In genomic region chr12:101634724-101635123, GRCh38 we compare ENCODE assay signal across 11 cellular contexts. TPM values are rescaled to one million over a fixed set of nuclear protein-coding genes. Genes with fewer than 3 reads are reported as not detected.
DNase-seq lines count a peak whose midpoint lies in the region; ATAC-seq and TF ChIP-seq lines count a peak whose summit lies in the region.
"Had no signal": no experiment of that assay in that cellular context is flagged by ENCODE, and none has a peak within 500 bp of the region (broad histone marks: within the 10 kb centered on the region; RNA-seq: fewer than 3 reads in every experiment).

No MANE protein-coding gene starts in this region.

- ATAC-seq in GM18498 (IDR thresholded peaks at IDR 0.05; ENCODE audit: unreplicated experiment) (peak; percentile 98), GM21360 (IDR thresholded peaks at IDR 0.05; ENCODE audit: unreplicated experiment) (peak; percentile 96), HG03103 (IDR thresholded peaks at IDR 0.05; ENCODE audit: low read depth, unreplicated experiment) (peak; percentile 94), T-helper 17 cell (peak; percentile 57)
- no peak for ATAC-seq in CD4-positive, alpha-beta T cell (ENCODE audit: poor library complexity)

- no peaks in the 10 kb centered on the region for H3K27me3 ChIP-seq in CD4-positive, alpha-beta T cell (ENCODE audit: control insufficient read depth, insufficient read depth, low read length)

- peaks cover 29% of the 10 kb centered on the region for H3K27me3 Mint-ChIP-seq in T-helper 17 cell
- H3K27me3 Mint-ChIP-seq in CD4-positive, alpha-beta T cell, result peaks cover 4% of the 10 kb centered on the region
- no peaks in the 10 kb centered on the region for H3K27me3 Mint-ChIP-seq in activated naive CD4-positive, alpha-beta T cell treated with anti-CD3 and anti-CD28 coated beads, Interleukin-2, amount 10 ng/mL, durations not matched to agents 7 days and 5 days

- TF ChIP-seq CTCF in CD4-positive, alpha-beta T cell (IDR thresholded peaks at IDR 0.05), result no peak

- CTCF ChIA-PET in CD4-positive, alpha-beta T cell (lab: Charles Lee), result no interaction called here
- CTCF ChIA-PET in activated naive CD4-positive, alpha-beta T cell treated with anti-CD3 and anti-CD28 coated beads, Interleukin-2, amount 10 ng/mL, durations not matched to agents 7 days and 5 days (lab: Charles Lee), result no interaction called here

- intact Hi-C loops in CD4-positive, alpha-beta T cell (cut with DNase I, micrococcal nuclease), result no loop called here

- no peak overlapping the region for H3K4me3 Mint-ChIP-seq in T-helper 17 cell
- no peak overlapping the region for H3K4me3 Mint-ChIP-seq in CD4-positive, alpha-beta T cell
- no peak overlapping the region for H3K4me3 Mint-ChIP-seq in activated naive CD4-positive, alpha-beta T cell treated with anti-CD3 and anti-CD28 coated beads, Interleukin-2, amount 10 ng/mL, durations not matched to agents 7 days and 5 days

- no peak overlapping the region for H3K27ac ChIP-seq in CD4-positive, alpha-beta T cell (ENCODE audit: low read depth, low read length)
- H3K27ac ChIP-seq: parathyroid adenoma had no signal

- no peaks in the 10 kb centered on the region for H3K9me3 ChIP-seq in T-helper 17 cell (ENCODE audit: control insufficient read depth, low read length, poor library complexity, severe bottlenecking)
- H3K9me3 ChIP-seq in CD4-positive, alpha-beta T cell (ENCODE audit: control insufficient read depth, low read length), result no peaks in the 10 kb centered on the region

- POLR2A ChIA-PET in CD4-positive, alpha-beta T cell (lab: Charles Lee), result no interaction called here

- H3K27ac Mint-ChIP-seq in T-helper 17 cell, result no peak overlapping the region
- no peak overlapping the region for H3K27ac Mint-ChIP-seq in CD4-positive, alpha-beta T cell
- H3K27ac Mint-ChIP-seq in activated naive CD4-positive, alpha-beta T cell treated with anti-CD3 and anti-CD28 coated beads, Interleukin-2, amount 10 ng/mL, durations not matched to agents 7 days and 5 days, result no peak overlapping the region

- DNase-seq in T-helper 17 cell (no peak), NCI-H1092 treated with DMSO at 0.1 percent for 48 hours (lab: John Stamatoyannopoulos, UW) (no peak), hepatic stellate cell (ENCODE audit: low spot score) (no peak)
- no peak for DNase-seq in CD4-positive, alpha-beta T cell
- DNase-seq in activated naive CD4-positive, alpha-beta T cell treated with anti-CD3 and anti-CD28 coated beads, Interleukin-2, amount 10 ng/mL, durations not matched to agents 7 days and 5 days, result no peak
- DNase-seq: cerebellar nuclear complex, DND-41 had no signal

- peaks cover 2% of the 10 kb centered on the region for H3K4me1 Mint-ChIP-seq in T-helper 17 cell
- H3K4me1 Mint-ChIP-seq in CD4-positive, alpha-beta T cell (ENCODE audit: low read depth), result no peaks in the 10 kb centered on the region
- H3K4me1 Mint-ChIP-seq in activated naive CD4-positive, alpha-beta T cell treated with anti-CD3 and anti-CD28 coated beads, Interleukin-2, amount 10 ng/mL, durations not matched to agents 7 days and 5 days, result peaks cover 4% of the 10 kb centered on the region

- H3K36me3 Mint-ChIP-seq in T-helper 17 cell (ENCODE audit: low read depth), result no peaks in the 10 kb centered on the region
- no peaks in the 10 kb centered on the region for H3K36me3 Mint-ChIP-seq in CD4-positive, alpha-beta T cell (ENCODE audit: low read depth)
- H3K36me3 Mint-ChIP-seq in activated naive CD4-positive, alpha-beta T cell treated with anti-CD3 and anti-CD28 coated beads, Interleukin-2, amount 10 ng/mL, durations not matched to agents 7 days and 5 days, result no peaks in the 10 kb centered on the region

- H3K9me3 Mint-ChIP-seq in CD4-positive, alpha-beta T cell, result no peaks in the 10 kb centered on the region
- no peaks in the 10 kb centered on the region for H3K9me3 Mint-ChIP-seq in activated naive CD4-positive, alpha-beta T cell treated with anti-CD3 and anti-CD28 coated beads, Interleukin-2, amount 10 ng/mL, durations not matched to agents 7 days and 5 days

RNA-seq across cellular contexts. Expression of gene MYBPC1, which starts 40.0 kb away (rescaled TPM):
- not detected for total RNA-seq in T-helper 17 cell
- not detected for total RNA-seq in CD4-positive, alpha-beta T cell
